Comparison of ENCODE assay signal across 1 cellular context in genomic region chr20:61875996-61876395, GRCh38.
TF ChIP-seq lines count a peak whose summit lies in the region.

No MANE protein-coding gene starts in this region.

TF ChIP-seq in H1, 55 proteins besides CTCF, POLR2A, EP300 and RAD21:
- TF ChIP-seq TCF12 (IDR thresholded peaks at IDR 0.05; ENCODE audit: low read depth, low read length) (no peak), HDAC6 (IDR thresholded peaks at IDR 0.05; ENCODE audit: low read depth, low read length) (no peak), PHF8 (conservative IDR thresholded peaks at IDR 0.05; ENCODE audit: low read depth, low read length) (no peak), RFX5 (IDR thresholded peaks at IDR 0.05; ENCODE audit: borderline replicate concordance, low read depth, low read length) (no peak), MAFK (IDR thresholded peaks at IDR 0.05; ENCODE audit: low read depth, low read length) (no peak), CHD2 (IDR thresholded peaks at IDR 0.05; ENCODE audit: low read length) (no peak), CBX8 (IDR thresholded peaks at IDR 0.05; ENCODE audit: borderline replicate concordance, low read depth, low read length) (no peak), SIX5 (IDR thresholded peaks at IDR 0.05; ENCODE audit: low read depth, low read length) (no peak), POU5F1 (IDR thresholded peaks at IDR 0.05; ENCODE audit: low read depth, low read length) (no peak), SRF (IDR thresholded peaks at IDR 0.05; ENCODE audit: low read depth, low read length) (no peak), KDM5A (IDR thresholded peaks at IDR 0.05; ENCODE audit: low read length) (no peak), ASH2L (IDR thresholded peaks at IDR 0.05; ENCODE audit: low read length) (no peak), TAF1 (IDR thresholded peaks at IDR 0.05; ENCODE audit: low read depth, low read length) (no peak)
